8 cellular contexts compared by ENCODE assay signal in genomic region chr6:161314541-161315245, GRCh38. TPM values are rescaled to one million over a fixed set of nuclear protein-coding genes. Genes with fewer than 3 reads are reported as not detected.
DNase-seq lines count a peak whose midpoint lies in the region; ATAC-seq, FAIRE-seq and TF ChIP-seq lines count a peak whose summit lies in the region.
"Not testable (repeated sequence)": the region's sequence is repeated elsewhere in the genome, so short reads cannot be mapped to it uniquely, and the experiment has no call there.

No MANE protein-coding gene starts in this region.

- H2AFZ ChIP-seq in HCT116 (ENCODE audit: low read depth, low read length, poor library complexity, severe bottlenecking); PC-3 (ENCODE audit: low read length); keratinocyte (ENCODE audit: control insufficient read depth, low read length); trophoblast cell (ENCODE audit: insufficient read depth, low read length, poor library complexity): not testable (repeated sequence)
- H2AFZ ChIP-seq in K562 (ENCODE audit: low read depth, low read length), result peak overlapping the region; percentile 97

- H3K27me3 ChIP-seq in CD8-positive, alpha-beta memory T cell (ENCODE audit: insufficient read depth, low read length, poor library complexity, severe bottlenecking); HCT116 (ENCODE audit: insufficient read depth, low read length); PC-3 (ENCODE audit: low read length); K562 (ENCODE audit: control insufficient read depth in 2 of 2, insufficient read depth in 2 of 2, low read length in 2 of 2); keratinocyte (ENCODE audit: control insufficient read depth, extremely low read depth, insufficient read depth, low read length); trophoblast cell (ENCODE audit: insufficient read depth, low read length); testis: not testable (repeated sequence)

- H3F3A ChIP-seq in PC-3 (ENCODE audit: low read length, unreplicated experiment), result not testable (repeated sequence)

- ATAC-seq in HCT116, PC-3: not testable (repeated sequence)
- ATAC-seq in K562, result peak; percentile 86

- WGBS in K562 (ENCODE audit: insufficient coverage, low coverage, missing lambda C conversion rate), result 3% methylated on average over 20 of the region's 20 CpGs
- no CpG with 5 or more reads among the region's 20 CpGs for WGBS in trophoblast cell (ENCODE audit: extremely low coverage, insufficient coverage, insufficient read length)
- 54 to 82% methylated on average over 19 to 20 of the region's 20 CpGs for WGBS in testis, 2 donors

- H3K79me1 ChIP-seq in trophoblast cell (ENCODE audit: low read length), result not testable (repeated sequence)

- H3K4me2 ChIP-seq in HCT116 (ENCODE audit: low read length), result peak overlapping the region; percentile 21; the same call in 1 of the 2 replicates
- not testable (repeated sequence) for H3K4me2 ChIP-seq in PC-3 (ENCODE audit: low read length); keratinocyte (ENCODE audit: control insufficient read depth, extremely low read depth, insufficient read depth, low read depth, low read length); trophoblast cell (ENCODE audit: low read length)
- peak overlapping the region; percentile 93 for H3K4me2 ChIP-seq in K562 (ENCODE audit: insufficient read depth, low read length)

- not testable (repeated sequence) for H3K27me3 Mint-ChIP-seq in CD8-positive, alpha-beta memory T cell

- not testable (repeated sequence) for H2BK12ac ChIP-seq in trophoblast cell (ENCODE audit: low read length)

- CTCF ChIA-PET in CD8-positive, alpha-beta memory T cell (lab: Charles Lee); HCT116 (lab: Charles Lee); PC-3 (lab: Charles Lee); K562 (lab: Yijun Ruan, JAX; ENCODE audit: low intra/inter-chr PET ratio): not testable (repeated sequence)

- in situ Hi-C loops in K562 (cut with MboI), result not testable (repeated sequence)

- RAD21 ChIA-PET in HCT116 (lab: Charles Lee; ENCODE audit: low non-redundant PET in 1 of 2, low total read pairs in 2 of 2, uncharacterized antibody in 2 of 2, unreplicated experiment in 2 of 2), result not testable (repeated sequence)

- not testable (repeated sequence) for H3K23ac ChIP-seq in trophoblast cell (ENCODE audit: low read length)

- H4K20me1 ChIP-seq in HCT116 (ENCODE audit: insufficient read depth); PC-3 (ENCODE audit: low read length); K562 (replicated peaks; ENCODE audit: control insufficient read depth, insufficient read depth, low read length); keratinocyte (ENCODE audit: control insufficient read depth, extremely low read depth, insufficient read depth, low read length): not testable (repeated sequence)

- not testable (repeated sequence) for TF ChIP-seq EP300 in K562 (IDR thresholded peaks at IDR 0.05; ENCODE audit: low read length)

- not testable (repeated sequence) for DNase-seq in CD8-positive, alpha-beta memory T cell; HCT116 (ENCODE audit: low read depth, low spot score); PC-3; epithelial cell of prostate (ENCODE audit: low read depth, low spot score); keratinocyte (ENCODE audit: low read depth, low spot score)
- DNase-seq in K562 (ENCODE audit: extremely low read depth in 1 of 4, low spot score in 3 of 4) (peak; percentile 43 to 86 (median 60)), trophoblast cell (peak; percentile 19 to 27), testis (peak; percentile 15)

- FAIRE-seq in K562 (lab: Jason Lieb, UNC), result peak; percentile 70
- FAIRE-seq in keratinocyte (lab: Jason Lieb, UNC), result not testable (repeated sequence)

- H3K4me1 Mint-ChIP-seq in CD8-positive, alpha-beta memory T cell, result not testable (repeated sequence)

- not testable (repeated sequence) for BruUV-seq in HCT116 (replicated peaks; lab: Mats Ljungman, UMichigan); PC-3 (replicated peaks; lab: Mats Ljungman, UMichigan)
- TSS peak; percentile 56 for BruUV-seq in K562 (replicated peaks; lab: Mats Ljungman, UMichigan)

- H3K9me3 Mint-ChIP-seq in CD8-positive, alpha-beta memory T cell, result not testable (repeated sequence)

- H3K9me2 ChIP-seq in HCT116 (ENCODE audit: insufficient read depth); PC-3 (replicated peaks; ENCODE audit: low read length): not testable (repeated sequence)

- H4K8ac ChIP-seq in trophoblast cell (ENCODE audit: low read depth, low read length), result not testable (repeated sequence)

- not testable (repeated sequence) for H3K36me3 Mint-ChIP-seq in CD8-positive, alpha-beta memory T cell

- H2AK5ac ChIP-seq in trophoblast cell (ENCODE audit: low read length), result not testable (repeated sequence)

- H3K4me1 ChIP-seq in CD8-positive, alpha-beta memory T cell (ENCODE audit: insufficient read depth, low read length); PC-3 (ENCODE audit: insufficient read depth, low read length); K562 (replicated peaks in 1 of 2; ENCODE audit: control insufficient read depth in 2 of 2, insufficient read depth in 2 of 2, low read length in 2 of 2); keratinocyte (ENCODE audit: control insufficient read depth, extremely low read depth, insufficient read depth, low read length); trophoblast cell (ENCODE audit: control insufficient read depth in 1 of 2, insufficient read depth in 2 of 2, low read length in 2 of 2); testis: not testable (repeated sequence)
- H3K4me1 ChIP-seq in HCT116 (ENCODE audit: control insufficient read depth in 1 of 2, insufficient read depth in 2 of 2, low read length in 2 of 2), result peaks cover 0 to 29% of the 10 kb centered on the region in 2 experiments; a peak in 2 of 4 replicates

- H3K9ac ChIP-seq in HCT116 (ENCODE audit: low read length); PC-3 (ENCODE audit: low read length); keratinocyte (ENCODE audit: control insufficient read depth, extremely low read depth, insufficient read depth, low read length); trophoblast cell (ENCODE audit: low read length): not testable (repeated sequence)
- peak overlapping the region; percentile 88 to 91; a peak in 3 of 4 replicates for H3K9ac ChIP-seq in K562 (ENCODE audit: insufficient read depth in 1 of 2, low read depth in 2 of 2, low read length in 2 of 2)

- H3K27ac ChIP-seq in CD8-positive, alpha-beta memory T cell (ENCODE audit: low read depth, low read length), result peak overlapping the region; percentile 31
- H3K27ac ChIP-seq in HCT116 (ENCODE audit: low read depth, low read length) (peak overlapping the region; percentile 15; the same call in 1 of the 2 replicates), PC-3 (ENCODE audit: low read length) (peak overlapping the region; percentile 37), K562 (ENCODE audit: extremely low read depth, low read depth, low read length) (peak overlapping the region; percentile 77), epithelial cell of prostate (peak overlapping the region; percentile 63), keratinocyte (ENCODE audit: control insufficient read depth, insufficient read depth, low read length) (peak overlapping the region; percentile 31)
- H3K27ac ChIP-seq in trophoblast cell (ENCODE audit: low read depth, low read length); testis: not testable (repeated sequence)

- TF ChIP-seq POLR2A in HCT116 (IDR thresholded peaks at IDR 0.05; ENCODE audit: borderline replicate concordance, extremely low read depth, insufficient read depth, insufficient read length); testis (IDR thresholded peaks at IDR 0.05): not testable (repeated sequence)
- peak; percentile 56 for TF ChIP-seq POLR2A in K562 (conservative IDR thresholded peaks at IDR 0.05)

- not testable (repeated sequence) for TF ChIP-seq RAD21 in HCT116 (IDR thresholded peaks at IDR 0.05; ENCODE audit: low read depth)
- peak in 1 of 2 experiments; percentile 25; a peak in 1 of 4 replicates for TF ChIP-seq RAD21 in K562 (CRISPR knock-in tag; conservative IDR thresholded peaks at IDR 0.05 in 1 of 2, IDR thresholded peaks at IDR 0.05 in 1 of 2)

- peak overlapping the region in 1 of 8 donors; percentile 49 for H3K27ac Mint-ChIP-seq in CD8-positive, alpha-beta memory T cell

- H3K4ac ChIP-seq in trophoblast cell (ENCODE audit: low read depth, low read length), result not testable (repeated sequence)

- H3K36me3 ChIP-seq in CD8-positive, alpha-beta memory T cell (ENCODE audit: insufficient read depth, low read length); HCT116 (ENCODE audit: control insufficient read depth in 1 of 2, insufficient read depth in 2 of 2, low read length in 2 of 2); PC-3 (ENCODE audit: low read depth, low read length); keratinocyte (ENCODE audit: control insufficient read depth in 2 of 2, extremely low read depth in 1 of 2, insufficient read depth in 2 of 2, low read length in 2 of 2); trophoblast cell (ENCODE audit: control insufficient read depth in 1 of 2, insufficient read depth in 2 of 2, low read length in 2 of 2); testis (ENCODE audit: low read depth, missing control alignments): not testable (repeated sequence)
- H3K36me3 ChIP-seq in K562 (ENCODE audit: control insufficient read depth, insufficient read depth, low read length), result peaks cover 13% of the 10 kb centered on the region; the same call in 2 of the 3 replicates

- not testable (repeated sequence) for H3K9me3 ChIP-seq in CD8-positive, alpha-beta memory T cell (ENCODE audit: low read length); HCT116 (ENCODE audit: control insufficient read depth in 1 of 2, insufficient read depth in 1 of 2, low read depth in 1 of 2, low read length in 2 of 2); PC-3 (ENCODE audit: low read length); K562 (replicated peaks; ENCODE audit: control insufficient read depth, insufficient read depth, low read depth, low read length); keratinocyte (ENCODE audit: control insufficient read depth, low read depth, low read length); trophoblast cell (ENCODE audit: insufficient read depth, low read depth, low read length); testis

- H3K4me3 ChIP-seq in CD8-positive, alpha-beta memory T cell (ENCODE audit: low read length); HCT116 (replicated peaks in 1 of 2; ENCODE audit: low read depth in 1 of 2, low read length in 2 of 2); PC-3 (ENCODE audit: low read length); keratinocyte (ENCODE audit: control insufficient read depth in 2 of 3, extremely low read depth in 1 of 3, insufficient read depth in 2 of 3, low read depth in 1 of 3, low read length in 3 of 3); trophoblast cell (ENCODE audit: low read depth, low read length); testis: not testable (repeated sequence)
- peak overlapping the region; percentile 56 for H3K4me3 ChIP-seq in K562

- H3K9me1 ChIP-seq in K562 (ENCODE audit: control insufficient read depth, insufficient read depth, low read length); keratinocyte (ENCODE audit: control insufficient read depth, extremely low read depth, insufficient read depth, low read length): not testable (repeated sequence)

- intact Hi-C loops in HCT116 (cut with micrococcal nuclease) (loop anchor here (5.0 kb wide), 1 partner anchor 87 kb away; no protein-coding TSS in a partner anchor), K562 (cut with micrococcal nuclease) (loop anchor here (2.0 kb wide), 2 partner anchors 40 to 60 kb away; partner anchors contain the start of gene AGPAT4)
- intact Hi-C loops in PC-3 (cut with micrococcal nuclease); testis (cut with DNase I; ENCODE audit: low total_unique reads): not testable (repeated sequence)

- H2BK120ac ChIP-seq in trophoblast cell (ENCODE audit: insufficient read depth, low read length, poor library complexity), result not testable (repeated sequence)

- dilution Hi-C loops in keratinocyte (cut with MboI; ENCODE audit: extremely low pct_ligation_motif_present, low sequenced_read_pairs), result not testable (repeated sequence)

- H3K18ac ChIP-seq in trophoblast cell (ENCODE audit: low read length), result not testable (repeated sequence)

- not testable (repeated sequence) for H3K79me2 ChIP-seq in HCT116 (ENCODE audit: insufficient read depth, low read length); PC-3 (ENCODE audit: low read length); keratinocyte (ENCODE audit: control insufficient read depth, insufficient read depth, low read length); trophoblast cell (ENCODE audit: control insufficient read depth, insufficient read depth, low read length, poor library complexity)
- peaks cover 27% of the 10 kb centered on the region; the same call in 2 of the 3 replicates for H3K79me2 ChIP-seq in K562 (ENCODE audit: control insufficient read depth, insufficient read depth, low read length)

- H3K14ac ChIP-seq in trophoblast cell (ENCODE audit: low read length), result not testable (repeated sequence)

- not testable (repeated sequence) for H4K12ac ChIP-seq in trophoblast cell (ENCODE audit: low read depth, low read length)

- not testable (repeated sequence) for H4K91ac ChIP-seq in trophoblast cell (ENCODE audit: low read depth, low read length)

- POLR2A ChIA-PET in CD8-positive, alpha-beta memory T cell (lab: Charles Lee); HCT116 (lab: Charles Lee); PC-3 (lab: Charles Lee; ENCODE audit: unreplicated experiment): not testable (repeated sequence)
- POLR2A ChIA-PET in K562 (lab: Yijun Ruan, JAX), result interaction anchor here (0.5 to 1.6 kb wide), 5 partner anchors 9 to 406 kb away, joined by 3 to 8 read pairs (median 5); partner anchors contain the start of gene AGPAT4

- not testable (repeated sequence) for H3K4me3 Mint-ChIP-seq in CD8-positive, alpha-beta memory T cell

- TF ChIP-seq CTCF in HCT116 (IDR thresholded peaks at IDR 0.05 in 2 of 3, conservative IDR thresholded peaks at IDR 0.05 in 1 of 3; ENCODE audit: borderline replicate concordance in 1 of 3, insufficient read depth in 1 of 3, low read depth in 2 of 3, low read length in 2 of 3); PC-3 (conservative IDR thresholded peaks at IDR 0.05; ENCODE audit: low read depth, low read length); keratinocyte (optimal IDR thresholded peaks at IDR 0.05 in 1 of 3, IDR thresholded peaks at IDR 0.05 in 1 of 3, conservative IDR thresholded peaks at IDR 0.05 in 1 of 3; ENCODE audit: extremely low read depth in 1 of 3, insufficient read depth in 2 of 3, low read length in 3 of 3); testis (IDR thresholded peaks at IDR 0.05): not testable (repeated sequence)
- 0 out of 6 replicates have a peak, but pooled peaks of 1 of the 3 experiments have one; percentile 18 for TF ChIP-seq CTCF in K562 (IDR thresholded peaks at IDR 0.05 in 2 of 3, conservative IDR thresholded peaks at IDR 0.05 in 1 of 3; ENCODE audit: insufficient read depth in 2 of 3, low read depth in 1 of 3, low read length in 3 of 3)

- not testable (repeated sequence) for H2BK5ac ChIP-seq in trophoblast cell (ENCODE audit: low read depth, low read length, poor library complexity)

RNA-seq across cellular contexts. Expression of gene AGPAT4, which starts 40.8 kb away (rescaled TPM):
- total RNA-seq in CD8-positive, alpha-beta memory T cell, result 1 to 10 TPM; 2.2 to 2.8 TPM
- polyA plus RNA-seq in CD8-positive, alpha-beta memory T cell, result 5.9 TPM
- total RNA-seq in HCT116 (2021; ENCODE audit: unreplicated experiment), result 15.5 TPM
- 9.6 and 13.4 TPM in 2 replicates for polyA plus RNA-seq in HCT116 (2012)
- total RNA-seq in PC-3 (2014; rRNA removed), result 3.8 and 3.9 TPM in 2 replicates
- total RNA-seq in K562 (2011; cell fraction: chromatin; rRNA removed; ENCODE audit: low replicate concordance), result 90.5 and 109 TPM in 2 replicates
- 65.2 and 67.4 TPM in 2 replicates for total RNA-seq in K562 (2011; cell fraction: nucleolus; rRNA removed)
- 60.1 and 75.0 TPM in 2 replicates for total RNA-seq in K562 (2011; cell fraction: nucleoplasm; rRNA removed)
- 4.5 and 6.7 TPM in 2 replicates for total RNA-seq in K562 (2014; rRNA removed)
- total RNA-seq in K562 (2014; rRNA removed; fragmentation: Illumina TruSeq; extraction: Trizol), result 7.1 and 7.9 TPM in 2 replicates
- 5.0 and 5.6 TPM in 2 replicates for total RNA-seq in K562 (2015; rRNA removed; fragmentation: Illumina TruSeq; extraction: Trizol)
- 9.2 and 9.7 TPM in 2 replicates for total RNA-seq in K562 (2021)
- 15.0 and 17.0 TPM in 2 replicates for polyA plus RNA-seq in K562 (2011; rRNA removed)
- 9.2 and 14.2 TPM in 2 replicates for polyA plus RNA-seq in K562 (2011; cell fraction: cytosol; rRNA removed)
- polyA plus RNA-seq in K562 (2011; cell fraction: nucleus; rRNA removed), result 62.4 and 68.7 TPM in 2 replicates
- 5.3 and 8.6 TPM in 2 replicates for polyA plus RNA-seq in K562 (2012)
- 5.6 and 5.7 TPM in 2 replicates for polyA plus RNA-seq in K562 (2014; fragmentation: Illumina TruSeq; extraction: Trizol)
- polyA plus RNA-seq in K562 (2014; fragmentation: Nextera tagmentation; extraction: Ambion mirVana), result 1 to 10 TPM; 2.2 to 3.4 TPM
- 7.2 and 7.3 TPM in 2 replicates for polyA plus RNA-seq in K562 (2014; rRNA removed)
- polyA minus RNA-seq in K562 (2011; rRNA and poly(A)+ RNA removed), result 31.8 and 34.7 TPM in 2 replicates
- polyA minus RNA-seq in K562 (2011; cell fraction: cytosol; rRNA and poly(A)+ RNA removed), result 6.3 and 8.8 TPM in 2 replicates
- 36.2 and 58.6 TPM in 2 replicates for polyA minus RNA-seq in K562 (2011; cell fraction: nucleus; rRNA and poly(A)+ RNA removed)
- polyA plus RNA-seq in keratinocyte, result 5.4 to 8.7 TPM (median 8.4 TPM) in 3 replicates
- polyA plus RNA-seq in keratinocyte (2011; ENCODE audit: low read depth), result 2.9 TPM
- polyA plus RNA-seq in keratinocyte (2011; cell fraction: cytosol; rRNA removed), result 2.7 and 3.0 TPM in 2 replicates
- polyA plus RNA-seq in keratinocyte (2011; cell fraction: nucleus; rRNA removed), result 25.0 and 25.1 TPM in 2 replicates
- polyA plus RNA-seq in keratinocyte (2012; ENCODE audit: low replicate concordance), result 3.9 and 4.2 TPM in 2 replicates
- 5.0 to 20.1 TPM (median 13.8 TPM) in 3 replicates for polyA minus RNA-seq in keratinocyte
- 3.8 TPM for polyA minus RNA-seq in keratinocyte (2011; cell fraction: cytosol; rRNA and poly(A)+ RNA removed)
- polyA minus RNA-seq in keratinocyte (2011; cell fraction: nucleus; rRNA and poly(A)+ RNA removed), result 12.9 and 26.3 TPM in 2 replicates
- 10.5 and 11.6 TPM in 2 replicates for polyA plus RNA-seq in trophoblast cell (2013)
- 1 to 10 TPM; 5.4 to 7.2 TPM for total RNA-seq in testis
- polyA plus RNA-seq in testis (ENCODE audit: insufficient read depth, low read depth, low replicate concordance), result 6.4 TPM
